In the genomic region with DNA sequence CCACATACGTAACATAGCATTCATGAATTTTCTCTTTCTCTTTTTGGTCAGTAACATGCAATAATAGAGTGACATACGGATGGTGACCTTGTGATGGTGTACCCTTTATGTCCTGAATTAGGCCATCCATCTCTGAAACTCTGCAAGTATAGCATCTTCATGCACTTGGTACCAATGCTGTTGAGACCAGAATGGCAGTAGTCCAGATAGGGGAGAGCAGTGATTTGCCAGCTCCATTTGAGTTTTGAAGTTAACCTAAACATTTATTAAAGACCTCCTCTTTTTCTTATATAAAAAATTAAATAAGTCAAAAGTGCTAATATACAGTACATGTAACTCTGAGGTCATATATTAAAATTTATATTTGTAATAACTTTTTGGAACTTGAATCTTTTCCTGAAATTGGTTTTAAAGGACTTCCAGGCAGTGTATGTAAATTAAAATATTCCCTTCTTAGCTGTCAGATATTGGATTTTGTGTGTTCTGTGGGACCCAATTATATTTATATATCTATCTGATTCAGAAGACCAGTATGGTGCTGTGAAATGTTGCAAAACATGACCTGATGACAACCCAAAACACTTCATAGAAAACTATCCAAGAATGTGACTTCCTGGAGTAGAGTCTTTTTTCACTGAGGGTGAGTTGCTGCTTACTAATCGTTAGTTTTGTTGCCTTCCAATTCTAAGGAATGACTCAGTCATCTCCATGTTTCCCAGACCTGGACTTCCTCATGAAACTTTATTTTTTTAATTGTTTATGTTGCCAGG, we compare ENCODE assay signal across 9 cellular contexts. TPM values are rescaled to one million over a fixed set of nuclear protein-coding genes. Genes with fewer than 3 reads are reported as not detected.
DNase-seq lines count a peak whose midpoint lies in the region; TF ChIP-seq lines count a peak whose summit lies in the region.
"Had no signal": no experiment of that assay in that cellular context is flagged by ENCODE, and none has a peak within 500 bp of the region (broad histone marks: within the 10 kb centered on the region; RNA-seq: fewer than 3 reads in every experiment).

No MANE protein-coding gene starts in this region.

- H3K79me1 ChIP-seq in mesenchymal stem cell (replicated peaks; ENCODE audit: low read length, poor library complexity, severe bottlenecking), result peaks cover 3% of the 10 kb centered on the region

- H3K27me3 ChIP-seq in A673 (replicated peaks; ENCODE audit: insufficient read depth, low read depth, low read length, poor library complexity) (no peaks in the 10 kb centered on the region), mesenchymal stem cell (ENCODE audit: control insufficient read depth in 1 of 2, insufficient read depth in 1 of 2, low read length in 2 of 2) (no peaks in the 10 kb centered on the region)

- H3K36me3 ChIP-seq in A673 (ENCODE audit: insufficient read depth, low read length, poor library complexity, severe bottlenecking) (peaks cover 2% of the 10 kb centered on the region), mesenchymal stem cell (ENCODE audit: control insufficient read depth in 1 of 2, insufficient read depth in 2 of 2, low read depth in 1 of 2, low read length in 2 of 2) (peaks cover 0 to 1% of the 10 kb centered on the region in 2 experiments)

- TF ChIP-seq CTCF in A673 (conservative IDR thresholded peaks at IDR 0.05; ENCODE audit: low read depth, low read length) (no peak), HFF-Myc (IDR thresholded peaks at IDR 0.05; ENCODE audit: low read depth, low read length, missing control alignments) (no peak), astrocyte of the cerebellum (IDR thresholded peaks at IDR 0.05; ENCODE audit: low read depth, low read length, missing control alignments) (no peak)

- H2BK120ac ChIP-seq in mesenchymal stem cell (ENCODE audit: low read depth, low read length), result no peak overlapping the region

- H2BK5ac ChIP-seq in mesenchymal stem cell (ENCODE audit: low read depth, low read length, poor library complexity, severe bottlenecking), result no peak overlapping the region

- peak overlapping the region in 1 of 2 experiments; percentile 73 for H3K4ac ChIP-seq in mesenchymal stem cell (ENCODE audit: low read depth in 1 of 2, low read length in 2 of 2)

- H3K4me3 ChIP-seq in A673 (ENCODE audit: low read depth, low read length, poor library complexity, severe bottlenecking) (no peak overlapping the region), HFF-Myc (replicated peaks; ENCODE audit: low read depth, low read length) (peak overlapping the region; percentile 25), astrocyte of the cerebellum (ENCODE audit: low read depth, low read length) (no peak overlapping the region), mesenchymal stem cell (ENCODE audit: insufficient read depth in 1 of 2, low read depth in 1 of 2, low read length in 2 of 2) (peak overlapping the region in 1 of 2 experiments; percentile 80)

- WGBS in mesenchymal stem cell, result 50% methylated on average over 2 of the region's 3 CpGs

- H3K4me2 ChIP-seq in mesenchymal stem cell (ENCODE audit: low read length, poor library complexity, severe bottlenecking), result peak overlapping the region; percentile 54

- in situ Hi-C loops in astrocyte of the cerebellum (cut with HindIII; ENCODE audit: low sequenced_read_pairs), result no loop called here

- H3K9me3 ChIP-seq in A673 (ENCODE audit: low read depth, low read length, poor library complexity, severe bottlenecking) (no peaks in the 10 kb centered on the region), mesenchymal stem cell (ENCODE audit: control insufficient read depth, low read length) (no peaks in the 10 kb centered on the region)

- intact Hi-C loops in A673 (cut with micrococcal nuclease; ENCODE audit: unreplicated experiment), result loop anchor here (5.0 kb wide), 2 partner anchors 135 to 370 kb away; no protein-coding TSS in a partner anchor

- POLR2A ChIA-PET in A673 (lab: Charles Lee; ENCODE audit: low non-redundant PET), result interaction anchor here (0.6 kb wide), 2 partner anchors 12 to 199 kb away, joined by 3 to 5 read pairs; no protein-coding TSS in a partner anchor

- no peak overlapping the region for H2AFZ ChIP-seq in mesenchymal stem cell (ENCODE audit: low read depth, low read length)

- H4K91ac ChIP-seq in mesenchymal stem cell (ENCODE audit: low read length), result no peak overlapping the region

- H3K4me1 ChIP-seq in A673 (ENCODE audit: insufficient read depth, low read length, poor library complexity, severe bottlenecking) (peaks cover 46% of the 10 kb centered on the region), mesenchymal stem cell (ENCODE audit: control insufficient read depth, insufficient read depth, low read depth, low read length) (peaks cover 7% of the 10 kb centered on the region)

- no peak overlapping the region for H2BK12ac ChIP-seq in mesenchymal stem cell (ENCODE audit: low read length in 2 of 2)

- peak overlapping the region; percentile 61 for H3K27ac ChIP-seq in A673 (ENCODE audit: low read depth, low read length, poor library complexity, severe bottlenecking)
- H3K27ac ChIP-seq in mesenchymal stem cell (ENCODE audit: low read length, poor library complexity, severe bottlenecking), result peak overlapping the region; percentile 93

- BruUV-seq in A673 (replicated peaks; lab: Mats Ljungman, UMichigan), result no TSS peak

- H4K8ac ChIP-seq in mesenchymal stem cell (ENCODE audit: low read length), result no peak overlapping the region

- DNase-seq in A673 (ENCODE audit: low spot score), result no peak
- DNase-seq in HFF-Myc (ENCODE audit: extremely low read depth, low read depth), result peak; percentile 67
- peak; percentile 77 for DNase-seq in astrocyte of the cerebellum (ENCODE audit: low read depth)
- DNase-seq in mesenchymal stem cell, result peak; percentile 93
- no peak for DNase-seq in midbrain (lab: John Stamatoyannopoulos, UW)
- no peak for DNase-seq in GDM1 (lab: John Stamatoyannopoulos, UW)
- no peak for DNase-seq in GM19240 (ENCODE audit: insufficient read length, low spot score)
- DNase-seq in mucosa of gallbladder (ENCODE audit: low spot score), result no peak
- DNase-seq: nephron progenitor cell had no signal

- no peak overlapping the region for H3K14ac ChIP-seq in mesenchymal stem cell (ENCODE audit: low read length in 2 of 2)

- H3K23ac ChIP-seq in mesenchymal stem cell (ENCODE audit: low read length in 2 of 2), result no peak overlapping the region

- H2BK15ac ChIP-seq in mesenchymal stem cell (ENCODE audit: low read depth, poor library complexity, severe bottlenecking), result peak overlapping the region; percentile 26

- H3K9ac ChIP-seq in mesenchymal stem cell (ENCODE audit: low read length), result peak overlapping the region; percentile 98

- H3K18ac ChIP-seq in mesenchymal stem cell (ENCODE audit: low read depth in 1 of 2, low read length in 2 of 2), result no peak overlapping the region

- CTCF ChIA-PET in A673 (lab: Charles Lee), result no interaction called here

- H2AK5ac ChIP-seq in mesenchymal stem cell (ENCODE audit: low read length, severe bottlenecking), result peak overlapping the region; percentile 64

RNA-seq across cellular contexts. Expression of a gene that starts 3.5 kb away (rescaled TPM):
- total RNA-seq in A673 (2021) (55.2 and 62.1 TPM in 2 replicates), mucosa of gallbladder (18.6 TPM)
- polyA plus RNA-seq in mesenchymal stem cell (2013, experiment 1 of 2), result 62.4 TPM
- 63.9 TPM for polyA plus RNA-seq in mesenchymal stem cell (2013, experiment 2 of 2)

Comparison
In these comparisons a context has a peak if more than half of its experiments do, and no peak if none do; other contexts are left out.
1. DNase-seq: peak in HFF-Myc (single experiment), astrocyte of the cerebellum (single experiment) and mesenchymal stem cell (single experiment); none in A673 (single experiment), midbrain (single experiment), GDM1 (single experiment), GM19240 (single experiment) and mucosa of gallbladder (single experiment).